ENCODE assay signal across 8 cellular contexts in genomic region chr6:62672989-62673388, GRCh38.
"Had no signal": no experiment of that assay in that cellular context is flagged by ENCODE, and none has a peak within 500 bp of the region (broad histone marks: within the 10 kb centered on the region; RNA-seq: fewer than 3 reads in every experiment).

No MANE protein-coding gene starts in this region.

- H3K9me3 ChIP-seq: HAP-1 had no signal

- H3K4me1 ChIP-seq: HAP-1 had no signal

- DNase-seq: GM23248, GOT3, H7, HFFc6 had no signal

- FAIRE-seq: HepG2 had no signal

- H3K36me3 ChIP-seq: HAP-1 had no signal

- H3K4me3 ChIP-seq: GM23248, HAP-1 had no signal

- H3K27ac ChIP-seq: GM23248, HL-60 had no signal

- ATAC-seq: HCT116, HepG2 had no signal
